24 cellular contexts compared by ENCODE assay signal in genomic region chr3:17747890-17748247, GRCh38. TPM values are rescaled to one million over a fixed set of nuclear protein-coding genes. Genes with fewer than 3 reads are reported as not detected.
DNase-seq lines count a peak whose midpoint lies in the region; ATAC-seq, FAIRE-seq and TF ChIP-seq lines count a peak whose summit lies in the region.
"Had no signal": no experiment of that assay in that cellular context is flagged by ENCODE, and none has a peak within 500 bp of the region (broad histone marks: within the 10 kb centered on the region; RNA-seq: fewer than 3 reads in every experiment).

No MANE protein-coding gene starts in this region.

- H3K79me2 ChIP-seq in PC-9 (ENCODE audit: low read depth), result no peaks in the 10 kb centered on the region

- peak overlapping the region; percentile 27 for H3K4me3 Mint-ChIP-seq in activated CD4-positive, alpha-beta T cell treated with anti-CD3 and anti-CD28 coated beads, Interleukin-2, amount 10 ng/mL, durations not matched to agents 24 days and 14 days
- H3K4me3 Mint-ChIP-seq: neural progenitor cell, T-cell had no signal

- H3K36me3 ChIP-seq in PC-9 (ENCODE audit: low read depth) (no peaks in the 10 kb centered on the region), spleen (no peaks in the 10 kb centered on the region), kidney (ENCODE audit: control insufficient read depth in 1 of 2, insufficient read depth in 2 of 2, low read length in 2 of 2) (no peaks in the 10 kb centered on the region)
- H3K36me3 ChIP-seq: esophagus muscularis mucosa, neural progenitor cell had no signal

- peaks cover 9% of the 10 kb centered on the region for H3F3A ChIP-seq in PC-9 (ENCODE audit: insufficient read depth, low read depth)

- no peak overlapping the region for H3K9ac ChIP-seq in kidney (ENCODE audit: low read length in 2 of 2)
- H3K9ac ChIP-seq: neural progenitor cell had no signal

- 0 out of 2 replicates have a peak overlapping the region, but pooled peaks have one; percentile 32 for H2AFZ ChIP-seq in PC-9
- H2AFZ ChIP-seq: neural progenitor cell had no signal

- peaks cover 32% of the 10 kb centered on the region for H3K4me1 Mint-ChIP-seq in activated CD4-positive, alpha-beta T cell treated with anti-CD3 and anti-CD28 coated beads, Interleukin-2, amount 10 ng/mL, durations not matched to agents 24 days and 14 days

- intact Hi-C loops in activated CD4-positive, alpha-beta T cell treated with anti-CD3 and anti-CD28 coated beads, Interleukin-2, amount 10 ng/mL, durations not matched to agents 24 days and 14 days (cut with micrococcal nuclease), result loop anchor here (10.0 kb wide), 6 partner anchors 593 to 1483 kb away; partner anchors contain the start of genes DPH3, OXNAD1, PLCL2 and RFTN1
- intact Hi-C loops in PC-9 (cut with micrococcal nuclease; ENCODE audit: unreplicated experiment) (loop anchor here (10.0 kb wide), 1 partner anchor 637 kb away; no protein-coding TSS in a partner anchor), spleen (cut with DNase I; ENCODE audit: low total_unique reads) (no loop called here), kidney (cut with DNase I) (no loop called here)

- peak; percentile 41 for DNase-seq in activated CD4-positive, alpha-beta T cell treated with anti-CD3 and anti-CD28 coated beads, Interleukin-2, amount 10 ng/mL, durations not matched to agents 24 days and 14 days
- DNase-seq in activated CD4-positive, alpha-beta T cell treated with anti-CD3 and anti-CD28 coated beads for 1 hour, result no peak
- DNase-seq in PC-9, result no peak
- no peak for DNase-seq in spleen
- DNase-seq in kidney, result no peak
- DNase-seq: activated effector memory CD4-positive, alpha-beta T cell treated with anti-CD3 and anti-CD28 coated beads, Interleukin-2, amount 50 U/mL, for 16 hours; amniotic stem cell; C1 segment of cervical spinal cord; DMS 273 treated with DMSO at 0.1 percent for 48 hours; GDM1; left cardiac atrium; NCI-H187 treated with DMSO at 0.1 percent for 48 hours; NK-92 treated with Interleukin-12 subunit alpha and Interleukin-12 subunit beta, amount 100 ng/mL, for 24 hours; stimulated activated CD4-positive, alpha-beta T cell treated with anti-CD3 and anti-CD28 coated beads, Interleukin-12 subunit alpha, Interleukin-12 subunit beta, amount 100 ng/mL, for 4 hours; T-cell; testis had no signal

- no peaks in the 10 kb centered on the region for H3K9me2 ChIP-seq in PC-9 (ENCODE audit: insufficient read depth)

- TF ChIP-seq POLR2A in spleen (IDR thresholded peaks at IDR 0.05), result no peak

- peak; percentile 11 for ATAC-seq in HG02759 (IDR thresholded peaks at IDR 0.05; ENCODE audit: unreplicated experiment)
- ATAC-seq in HG03196 (IDR thresholded peaks at IDR 0.05; ENCODE audit: unreplicated experiment), result no peak
- ATAC-seq in GM19035 (IDR thresholded peaks at IDR 0.05; ENCODE audit: unreplicated experiment), result no peak
- ATAC-seq: left cardiac atrium, T-cell had no signal

- no peak for FAIRE-seq in kidney (lab: Jason Lieb, UNC)
- FAIRE-seq: H54, HTR-8/SVneo had no signal

- CTCF ChIA-PET in PC-9 (lab: Charles Lee), result no interaction called here

- no peak overlapping the region for H3K4me2 ChIP-seq in PC-9
- H3K4me2 ChIP-seq: neural progenitor cell had no signal

- no peaks in the 10 kb centered on the region for H3K36me3 Mint-ChIP-seq in activated CD4-positive, alpha-beta T cell treated with anti-CD3 and anti-CD28 coated beads, Interleukin-2, amount 10 ng/mL, durations not matched to agents 24 days and 14 days (ENCODE audit: low read depth)
- H3K36me3 Mint-ChIP-seq: neural progenitor cell, T-cell had no signal

- POLR2A ChIA-PET in PC-9 (lab: Charles Lee; ENCODE audit: unreplicated experiment), result no interaction called here

- no peaks in the 10 kb centered on the region for H3K9me3 Mint-ChIP-seq in activated CD4-positive, alpha-beta T cell treated with anti-CD3 and anti-CD28 coated beads, Interleukin-2, amount 10 ng/mL, durations not matched to agents 24 days and 14 days
- H3K9me3 Mint-ChIP-seq: neural progenitor cell, T-cell had no signal

- H3K4me1 ChIP-seq in PC-9 (replicated peaks; ENCODE audit: insufficient read depth) (peaks cover 12% of the 10 kb centered on the region), spleen (peaks cover 10 to 56% (median 38%) of the 10 kb centered on the region in 6 donors), kidney (ENCODE audit: control insufficient read depth in 1 of 2, insufficient read depth in 1 of 2, low read depth in 1 of 2, low read length in 2 of 2) (peaks cover 0 to 5% of the 10 kb centered on the region in 2 donors)

- no peak for TF ChIP-seq CTCF in PC-9 (conservative IDR thresholded peaks at IDR 0.05)
- TF ChIP-seq CTCF in spleen (IDR thresholded peaks at IDR 0.05 in 8 of 11, conservative IDR thresholded peaks at IDR 0.05 in 3 of 11), result no peak
- no peak for TF ChIP-seq CTCF in kidney (IDR thresholded peaks at IDR 0.05; ENCODE audit: borderline replicate concordance, extremely low read depth, insufficient read depth)

- WGBS in spleen, 5 donors, result 68 to 77% (median 74%) methylated on average over 6 of the region's 6 CpGs

- no peaks in the 10 kb centered on the region for H4K20me1 ChIP-seq in PC-9 (ENCODE audit: insufficient read depth)

- H3K9me3 ChIP-seq in PC-9 (ENCODE audit: insufficient read depth, low read depth) (no peaks in the 10 kb centered on the region), spleen (no peaks in the 10 kb centered on the region), kidney (ENCODE audit: control insufficient read depth in 1 of 2, low read length in 2 of 2) (no peaks in the 10 kb centered on the region)
- H3K9me3 ChIP-seq: esophagus muscularis mucosa, testis had no signal

- H3K27ac ChIP-seq in PC-9, result no peak overlapping the region
- peak overlapping the region in 5 of 8 donors; percentile 0 to 78 (median 61) for H3K27ac ChIP-seq in spleen
- H3K27ac ChIP-seq in kidney (ENCODE audit: low read depth in 2 of 2, low read length in 2 of 2), result no peak overlapping the region
- H3K27ac ChIP-seq: esophagus muscularis mucosa, neural progenitor cell, RWPE1, testis had no signal

- peaks cover 2% of the 10 kb centered on the region for H3K27me3 Mint-ChIP-seq in activated CD4-positive, alpha-beta T cell treated with anti-CD3 and anti-CD28 coated beads, Interleukin-2, amount 10 ng/mL, durations not matched to agents 24 days and 14 days
- H3K27me3 Mint-ChIP-seq: T-cell had no signal

- H3K27ac Mint-ChIP-seq in activated CD4-positive, alpha-beta T cell treated with anti-CD3 and anti-CD28 coated beads, Interleukin-2, amount 10 ng/mL, durations not matched to agents 24 days and 14 days, result no peak overlapping the region
- H3K27ac Mint-ChIP-seq: neural progenitor cell had no signal

- H3K27me3 ChIP-seq in PC-9 (ENCODE audit: insufficient read depth, low read depth) (no peaks in the 10 kb centered on the region), spleen (replicated peaks in 1 of 7) (no peaks in the 10 kb centered on the region)
- H3K27me3 ChIP-seq: esophagus muscularis mucosa, neural progenitor cell, testis had no signal

- BruUV-seq in PC-9 (replicated peaks; lab: Mats Ljungman, UMichigan), result no TSS peak

- H3K4me3 ChIP-seq in PC-9 (no peak overlapping the region), spleen (no peak overlapping the region), kidney (ENCODE audit: low read length in 2 of 2) (no peak overlapping the region)
- H3K4me3 ChIP-seq: esophagus muscularis mucosa, neural progenitor cell, testis had no signal

RNA-seq across cellular contexts. Expression of gene TBC1D5, which starts 5.4 kb away (rescaled TPM):
- total RNA-seq in activated CD4-positive, alpha-beta T cell treated with anti-CD3 and anti-CD28 coated beads, Interleukin-2, amount 10 ng/mL, durations not matched to agents 24 days and 14 days, result 38.5 and 39.0 TPM in 2 replicates
- total RNA-seq in PC-9 (2021), result 41.2 and 54.0 TPM in 2 replicates
- 100 to 1,000 TPM in 3 of 7 donors, 10 to 100 TPM in 4; 82.7 to 140 (median 97.9) TPM for total RNA-seq in spleen
- polyA plus RNA-seq in spleen, result 10 to 100 TPM in 1 of 3 donors, 1 to 10 TPM in 2; 6.4 to 17.7 (median 8.6) TPM
- total RNA-seq in kidney, result 77.7 TPM
- polyA plus RNA-seq in kidney (ENCODE audit: insufficient read depth, low read depth, low replicate concordance), result 9.7 TPM

Comparison
In these comparisons a context has a peak if more than half of its experiments do, and no peak if none do; other contexts are left out.
1. H3K27ac ChIP-seq: peak in spleen (5 of 8); none in PC-9 (single experiment) and kidney (0 of 2).
2. intact Hi-C loops: an anchor here in activated CD4-positive, alpha-beta T cell treated with anti-CD3 and anti-CD28 coated beads, Interleukin-2, amount 10 ng/mL, durations not matched to agents 24 days and 14 days (10.0 kb wide) and PC-9 (10.0 kb wide); none called in spleen and kidney.